Comparison of ENCODE assay signal across 1 cellular context in genomic region chr15:63040954-63041353, GRCh38.
TF ChIP-seq lines count a peak whose summit lies in the region.

No MANE protein-coding gene starts in this region.

TF ChIP-seq in IMR-90, 13 proteins besides CTCF, POLR2A, EP300 and RAD21:
- TF ChIP-seq RFX5 (IDR thresholded peaks at IDR 0.05; ENCODE audit: low read depth, low read length) (no peak), SMC3 (IDR thresholded peaks at IDR 0.05; ENCODE audit: low read depth, low read length) (no peak), MAFK (IDR thresholded peaks at IDR 0.05; ENCODE audit: low read depth, low read length) (no peak), RCOR1 (IDR thresholded peaks at IDR 0.05; ENCODE audit: insufficient replicate concordance, low read length) (no peak), MAZ (IDR thresholded peaks at IDR 0.05; ENCODE audit: borderline replicate concordance, low read depth, low read length) (no peak), FOS (IDR thresholded peaks at IDR 0.05; ENCODE audit: low read depth, low read length) (no peak), MXI1 (IDR thresholded peaks at IDR 0.05; ENCODE audit: borderline replicate concordance, low read depth, low read length) (no peak), NFE2L2 (IDR thresholded peaks at IDR 0.05; ENCODE audit: low read depth, low read length) (no peak)
- TF ChIP-seq, protein P1, sequence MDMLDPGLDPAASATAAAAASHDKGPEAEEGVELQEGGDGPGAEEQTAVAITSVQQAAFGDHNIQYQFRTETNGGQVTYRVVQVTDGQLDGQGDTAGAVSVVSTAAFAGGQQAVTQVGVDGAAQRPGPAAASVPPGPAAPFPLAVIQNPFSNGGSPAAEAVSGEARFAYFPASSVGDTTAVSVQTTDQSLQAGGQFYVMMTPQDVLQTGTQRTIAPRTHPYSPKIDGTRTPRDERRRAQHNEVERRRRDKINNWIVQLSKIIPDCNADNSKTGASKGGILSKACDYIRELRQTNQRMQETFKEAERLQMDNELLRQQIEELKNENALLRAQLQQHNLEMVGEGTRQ (IDR thresholded peaks at IDR 0.05; ENCODE audit: low read depth, low read length): no peak
